Comparison of ENCODE assay signal across 8 cellular contexts in genomic region chr5:43313854-43314457, GRCh38. TPM values are rescaled to one million over a fixed set of nuclear protein-coding genes. Genes with fewer than 3 reads are reported as not detected.
DNase-seq lines count a peak whose midpoint lies in the region; ATAC-seq and TF ChIP-seq lines count a peak whose summit lies in the region.

No MANE protein-coding gene starts in this region.

- CTCF ChIA-PET in activated CD4-positive, alpha-beta memory T cell treated with anti-CD3 and anti-CD28 coated beads, Interleukin-2, amount 10 ng/mL, durations not matched to agents 7 days and 5 days (lab: Charles Lee), result interaction anchor here (0.6 to 3.3 kb wide), 13 partner anchors 9 to 578 kb away, joined by 3 to 28 read pairs (median 4); partner anchors contain the start of gene TMEM267

- peak; percentile 54 for DNase-seq in Ammon's horn (ENCODE audit: low spot score)
- DNase-seq in HFFc6, result no peak
- no peak for DNase-seq in activated CD4-positive, alpha-beta memory T cell treated with anti-CD3 and anti-CD28 coated beads, Interleukin-2, amount 10 ng/mL, durations not matched to agents 7 days and 5 days
- no peak for DNase-seq in right cardiac atrium
- DNase-seq in stimulated activated naive B cell treated with anti-CD40 and anti-IgM and Interleukin-4, amounts not matched to agents 10 μg/mL and 1 μg/mL and 100 μg/mL, for 72 hours, result no peak
- no peak for DNase-seq in AG20443 (ENCODE audit: low spot score)
- no peak for DNase-seq in sciatic nerve (ENCODE audit: low spot score)

- POLR2A ChIA-PET in activated CD4-positive, alpha-beta memory T cell treated with anti-CD3 and anti-CD28 coated beads, Interleukin-2, amount 10 ng/mL, durations not matched to agents 7 days and 5 days (lab: Charles Lee), result interaction anchor here (0.7 to 4.6 kb wide), 27 partner anchors 10 to 367 kb away, joined by 3 to 80 read pairs (median 10); partner anchors contain the start of genes C5orf34, NIM1K, NNT and TMEM267

- no peaks in the 10 kb centered on the region; the same call in 1 of the 2 replicates for H3K9me3 Mint-ChIP-seq in HFFc6
- H3K9me3 Mint-ChIP-seq in activated CD4-positive, alpha-beta memory T cell treated with anti-CD3 and anti-CD28 coated beads, Interleukin-2, amount 10 ng/mL, durations not matched to agents 7 days and 5 days, result peaks cover 14% of the 10 kb centered on the region
- peaks cover 5% of the 10 kb centered on the region in 2 donors for H3K9me3 Mint-ChIP-seq in stimulated activated naive B cell treated with anti-CD40 and anti-IgM and Interleukin-4, amounts not matched to agents 10 μg/mL and 1 μg/mL and 100 μg/mL, for 72 hours

- peak overlapping the region; percentile 64 for H3K27ac ChIP-seq in right cardiac atrium (ENCODE audit: low read length)

- no peaks in the 10 kb centered on the region for H3K9me3 ChIP-seq in right cardiac atrium (ENCODE audit: control insufficient read depth, low read length)

- H3K27ac Mint-ChIP-seq in HFFc6, result peak overlapping the region; percentile 91
- peak overlapping the region; percentile 85 for H3K27ac Mint-ChIP-seq in activated CD4-positive, alpha-beta memory T cell treated with anti-CD3 and anti-CD28 coated beads, Interleukin-2, amount 10 ng/mL, durations not matched to agents 7 days and 5 days
- peak overlapping the region; percentile 99 for H3K27ac Mint-ChIP-seq in stimulated activated naive B cell treated with anti-CD40 and anti-IgM and Interleukin-4, amounts not matched to agents 10 μg/mL and 1 μg/mL and 100 μg/mL, for 72 hours

- H3K27me3 ChIP-seq in right cardiac atrium (ENCODE audit: control insufficient read depth, insufficient read depth), result no peaks in the 10 kb centered on the region

- peaks cover 42% of the 10 kb centered on the region for H3K4me1 Mint-ChIP-seq in HFFc6 (ENCODE audit: low read depth)
- peaks cover 66% of the 10 kb centered on the region for H3K4me1 Mint-ChIP-seq in activated CD4-positive, alpha-beta memory T cell treated with anti-CD3 and anti-CD28 coated beads, Interleukin-2, amount 10 ng/mL, durations not matched to agents 7 days and 5 days
- peaks cover 38 to 60% of the 10 kb centered on the region in 2 donors for H3K4me1 Mint-ChIP-seq in stimulated activated naive B cell treated with anti-CD40 and anti-IgM and Interleukin-4, amounts not matched to agents 10 μg/mL and 1 μg/mL and 100 μg/mL, for 72 hours

- intact Hi-C loops in right cardiac atrium (cut with DNase I), result loop anchor here in 1 of 4 donors (10.0 kb wide), 1 partner anchor 201 kb away; the partner anchor contains the start of gene C5orf34
- intact Hi-C loops in sciatic nerve (cut with DNase I), result no loop called here

- H3K27me3 Mint-ChIP-seq in HFFc6 (ENCODE audit: insufficient read depth), result peaks cover 8% of the 10 kb centered on the region
- H3K27me3 Mint-ChIP-seq in activated CD4-positive, alpha-beta memory T cell treated with anti-CD3 and anti-CD28 coated beads, Interleukin-2, amount 10 ng/mL, durations not matched to agents 7 days and 5 days, result no peaks in the 10 kb centered on the region
- no peaks in the 10 kb centered on the region for H3K27me3 Mint-ChIP-seq in stimulated activated naive B cell treated with anti-CD40 and anti-IgM and Interleukin-4, amounts not matched to agents 10 μg/mL and 1 μg/mL and 100 μg/mL, for 72 hours

- 28% methylated on average over 8 of the region's 8 CpGs for WGBS in right cardiac atrium

- ATAC-seq in right cardiac atrium (no peak), sciatic nerve (no peak), HG03025 (IDR thresholded peaks at IDR 0.05; ENCODE audit: low FRiP score, unreplicated experiment) (no peak)
- ATAC-seq in stimulated activated naive B cell treated with anti-CD40 and anti-IgM and Interleukin-4, amounts not matched to agents 10 μg/mL and 1 μg/mL and 100 μg/mL, for 72 hours (replicated peaks), result no peak

- TF ChIP-seq CTCF in HFFc6 (IDR thresholded peaks at IDR 0.05), result no peak

- peak overlapping the region; percentile 58 for H3K4me3 ChIP-seq in right cardiac atrium (ENCODE audit: low read length)

- H3K4me3 Mint-ChIP-seq in HFFc6, result peak overlapping the region; percentile 98
- peak overlapping the region; percentile 99 for H3K4me3 Mint-ChIP-seq in activated CD4-positive, alpha-beta memory T cell treated with anti-CD3 and anti-CD28 coated beads, Interleukin-2, amount 10 ng/mL, durations not matched to agents 7 days and 5 days
- peak overlapping the region; percentile 93 to 99 for H3K4me3 Mint-ChIP-seq in stimulated activated naive B cell treated with anti-CD40 and anti-IgM and Interleukin-4, amounts not matched to agents 10 μg/mL and 1 μg/mL and 100 μg/mL, for 72 hours

- peaks cover 6% of the 10 kb centered on the region; the same call in 1 of the 2 replicates for H3K36me3 Mint-ChIP-seq in HFFc6 (ENCODE audit: low read depth)
- H3K36me3 Mint-ChIP-seq in activated CD4-positive, alpha-beta memory T cell treated with anti-CD3 and anti-CD28 coated beads, Interleukin-2, amount 10 ng/mL, durations not matched to agents 7 days and 5 days (ENCODE audit: low read depth), result peaks cover 51% of the 10 kb centered on the region
- peaks cover 20 to 36% of the 10 kb centered on the region in 2 donors for H3K36me3 Mint-ChIP-seq in stimulated activated naive B cell treated with anti-CD40 and anti-IgM and Interleukin-4, amounts not matched to agents 10 μg/mL and 1 μg/mL and 100 μg/mL, for 72 hours

- peaks cover 8% of the 10 kb centered on the region for H3K4me1 ChIP-seq in right cardiac atrium (ENCODE audit: control insufficient read depth, insufficient read depth, low read length)

RNA-seq across cellular contexts. Expression of gene HMGCS1, which starts 0.7 kb away (rescaled TPM):
- total RNA-seq in HFFc6 (2021; fragmentation: NEBNext Ultra II Directional; extraction: Animal tissue kit (Norgen Biotek cat#: 25700)), result 10 to 100 TPM; 12.8 to 16.1 (median 14.8) TPM
- total RNA-seq in activated CD4-positive, alpha-beta memory T cell treated with anti-CD3 and anti-CD28 coated beads, Interleukin-2, amount 10 ng/mL, durations not matched to agents 7 days and 5 days, result 100 to 1,000 TPM; 150 to 155 TPM
- total RNA-seq in right cardiac atrium (10 to 100 TPM; 18.2 to 36.1 (median 26.5) TPM), sciatic nerve (115 TPM)
- 14.6 TPM for polyA plus RNA-seq in right cardiac atrium
